28 cellular contexts compared by ENCODE assay signal in genomic region chrX:15938072-15938471, GRCh38.
"Had no signal": no experiment of that assay in that cellular context is flagged by ENCODE, and none has a peak within 500 bp of the region (broad histone marks: within the 10 kb centered on the region; RNA-seq: fewer than 3 reads in every experiment).

No MANE protein-coding gene starts in this region.

- H3K9me3 ChIP-seq: pancreas, psoas muscle, right lobe of liver, sigmoid colon, thoracic aorta, thyroid gland, tibial nerve, upper lobe of left lung, vagina had no signal

- ATAC-seq: naive thymus-derived CD4-positive, alpha-beta T cell; natural killer cell; pancreas; psoas muscle; right cardiac atrium; right lobe of liver; stimulated activated memory B cell treated with anti-CD40 and anti-IgM and Interleukin-4, amounts not matched to agents 10 μg/mL and 1 μg/mL and 100 μg/mL, for 72 hours; stimulated activated naive CD8-positive, alpha-beta T cell treated with anti-CD3 and anti-CD28 coated beads, Interleukin-15, amount 100 ng/mL, for 72 hours; stimulated activated naive CD8-positive, alpha-beta T cell treated with anti-CD3 and anti-CD28 coated beads, Interleukin-15, Interleukin-2, amounts not matched to agents 100 U/mL and 50 U/mL, for 24 hours had no signal

- H3K27ac ChIP-seq: pancreas, psoas muscle, right lobe of liver, sigmoid colon, spleen, thoracic aorta, thyroid gland, tibial nerve, upper lobe of left lung, vagina had no signal

- H3K27me3 Mint-ChIP-seq: stimulated activated memory B cell treated with anti-CD40 and anti-IgM and Interleukin-4, amounts not matched to agents 10 μg/mL and 1 μg/mL and 100 μg/mL, for 72 hours had no signal

- H3K27ac Mint-ChIP-seq: naive thymus-derived CD4-positive, alpha-beta T cell; natural killer cell; nephron; stimulated activated memory B cell treated with anti-CD40 and anti-IgM and Interleukin-4, amounts not matched to agents 10 μg/mL and 1 μg/mL and 100 μg/mL, for 72 hours; stimulated activated naive CD8-positive, alpha-beta T cell treated with anti-CD3 and anti-CD28 coated beads, Interleukin-15, amount 100 ng/mL, for 72 hours had no signal

- DNase-seq: naive thymus-derived CD4-positive, alpha-beta T cell; natural killer cell; occipital lobe; pancreas; psoas muscle; right cardiac atrium; right lobe of liver; sigmoid colon; small intestine; spleen; stimulated activated CD4-positive, alpha-beta T cell treated with anti-CD3 and anti-CD28 coated beads, Interleukin-12 subunit alpha, Interleukin-12 subunit beta, amount 100 ng/mL, for 4 hours; stimulated activated CD4-positive, alpha-beta T cell treated with anti-CD3 and anti-CD28 coated beads, Interleukin-1b, Interleukin-23, amount 100 ng/mL, for 48 hours; stimulated activated CD4-positive, alpha-beta T cell treated with anti-CD3 and anti-CD28 coated beads, Interleukin-4, amount 100 ng/mL, for 1 hour; stimulated activated CD4-positive, alpha-beta T cell treated with anti-CD3 and anti-CD28 coated beads, Interleukin-4, amount 100 ng/mL, for 4 hours; stimulated activated CD8-positive, alpha-beta memory T cell treated with anti-CD3 and anti-CD28 coated beads, Interleukin-4, amount 100 ng/mL, for 48 hours; stimulated activated naive CD4-positive, alpha-beta T cell; stimulated activated naive CD8-positive, alpha-beta T cell treated with anti-CD3 and anti-CD28 coated beads, Interleukin-15, amount 100 ng/mL, for 72 hours; stimulated activated naive CD8-positive, alpha-beta T cell treated with anti-CD3 and anti-CD28 coated beads, Interleukin-15, Interleukin-2, amounts not matched to agents 100 U/mL and 50 U/mL, for 24 hours; substantia nigra; thyroid gland; trophoblast cell had no signal

- H3K4me1 ChIP-seq: pancreas, psoas muscle, right lobe of liver, sigmoid colon, spleen, thyroid gland, tibial nerve, upper lobe of left lung, vagina had no signal

- H3K4me3 ChIP-seq: pancreas, psoas muscle, right lobe of liver, sigmoid colon, spleen, thoracic aorta, thyroid gland, tibial nerve, upper lobe of left lung, vagina had no signal

- H3K9me3 Mint-ChIP-seq: nephron; stimulated activated memory B cell treated with anti-CD40 and anti-IgM and Interleukin-4, amounts not matched to agents 10 μg/mL and 1 μg/mL and 100 μg/mL, for 72 hours had no signal

- H3K36me3 ChIP-seq: pancreas, right lobe of liver, sigmoid colon, spleen, thoracic aorta, thyroid gland, tibial nerve, upper lobe of left lung, vagina had no signal

- H3K36me3 Mint-ChIP-seq: natural killer cell; stimulated activated memory B cell treated with anti-CD40 and anti-IgM and Interleukin-4, amounts not matched to agents 10 μg/mL and 1 μg/mL and 100 μg/mL, for 72 hours had no signal

- H3K4me3 Mint-ChIP-seq: naive thymus-derived CD4-positive, alpha-beta T cell; natural killer cell; nephron; stimulated activated memory B cell treated with anti-CD40 and anti-IgM and Interleukin-4, amounts not matched to agents 10 μg/mL and 1 μg/mL and 100 μg/mL, for 72 hours; stimulated activated naive CD8-positive, alpha-beta T cell treated with anti-CD3 and anti-CD28 coated beads, Interleukin-15, amount 100 ng/mL, for 72 hours had no signal

- H3K4me1 Mint-ChIP-seq: naive thymus-derived CD4-positive, alpha-beta T cell; natural killer cell; nephron; stimulated activated memory B cell treated with anti-CD40 and anti-IgM and Interleukin-4, amounts not matched to agents 10 μg/mL and 1 μg/mL and 100 μg/mL, for 72 hours had no signal

- H3K27me3 ChIP-seq: pancreas, right lobe of liver, sigmoid colon, spleen, thyroid gland, tibial nerve, upper lobe of left lung, vagina had no signal

- FAIRE-seq: pancreas, small intestine, urothelium cell line had no signal
